ENCODE assay signal across 1 cellular context in the genomic region with DNA sequence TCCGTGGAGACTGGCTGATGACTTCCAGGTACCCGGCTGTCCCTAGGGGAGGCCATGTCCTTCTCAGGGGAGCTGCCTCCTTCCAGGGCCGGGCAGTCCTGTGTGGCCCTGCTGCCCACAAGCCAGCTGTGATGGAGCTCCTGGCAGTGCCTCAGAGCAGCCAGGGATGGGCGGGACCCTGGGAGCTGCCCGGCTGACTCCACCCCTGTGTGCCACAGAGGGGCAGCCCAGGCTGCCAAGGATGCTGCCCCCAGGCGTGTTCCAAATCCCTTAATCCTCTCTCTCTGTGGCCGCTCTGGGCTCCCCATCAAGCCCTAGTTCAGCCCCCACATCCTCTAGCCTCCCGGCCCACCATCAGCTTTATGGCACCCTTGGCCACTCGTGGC.
TF ChIP-seq lines count a peak whose summit lies in the region.

No MANE protein-coding gene starts in this region.

TF ChIP-seq in WTC11, 78 proteins besides CTCF, POLR2A, EP300 and RAD21:
- TF ChIP-seq SMAD3 (CRISPR knock-in tag; IDR thresholded peaks at IDR 0.05; ENCODE audit: borderline replicate concordance) (no peak), TP53 (CRISPR knock-in tag; IDR thresholded peaks at IDR 0.05) (no peak), HMGA2 (CRISPR knock-in tag; IDR thresholded peaks at IDR 0.05) (no peak), ZNF423 (CRISPR knock-in tag; IDR thresholded peaks at IDR 0.05) (no peak), NFATC4 (CRISPR knock-in tag; IDR thresholded peaks at IDR 0.05) (no peak), FOXP1 (CRISPR knock-in tag; IDR thresholded peaks at IDR 0.05; ENCODE audit: borderline replicate concordance) (no peak), ZNF416 (CRISPR knock-in tag; IDR thresholded peaks at IDR 0.05) (no peak), OVOL2 (CRISPR knock-in tag; IDR thresholded peaks at IDR 0.05; ENCODE audit: borderline replicate concordance) (no peak), GRHL2 (CRISPR knock-in tag; IDR thresholded peaks at IDR 0.05; ENCODE audit: insufficient replicate concordance, severe bottlenecking) (no peak), SP1 (CRISPR knock-in tag; conservative IDR thresholded peaks at IDR 0.05) (no peak), CREM (CRISPR knock-in tag; IDR thresholded peaks at IDR 0.05) (no peak), FOXK1 (CRISPR knock-in tag; IDR thresholded peaks at IDR 0.05) (no peak), ZNF219 (CRISPR knock-in tag; IDR thresholded peaks at IDR 0.05; ENCODE audit: borderline replicate concordance) (no peak), CREB1 (CRISPR knock-in tag; IDR thresholded peaks at IDR 0.05) (no peak), SMAD4 (CRISPR knock-in tag; IDR thresholded peaks at IDR 0.05) (no peak), GABPB1 (CRISPR knock-in tag; IDR thresholded peaks at IDR 0.05) (no peak), ESRRA (CRISPR knock-in tag; IDR thresholded peaks at IDR 0.05; ENCODE audit: borderline replicate concordance) (no peak)
- TF ChIP-seq, protein P1, sequence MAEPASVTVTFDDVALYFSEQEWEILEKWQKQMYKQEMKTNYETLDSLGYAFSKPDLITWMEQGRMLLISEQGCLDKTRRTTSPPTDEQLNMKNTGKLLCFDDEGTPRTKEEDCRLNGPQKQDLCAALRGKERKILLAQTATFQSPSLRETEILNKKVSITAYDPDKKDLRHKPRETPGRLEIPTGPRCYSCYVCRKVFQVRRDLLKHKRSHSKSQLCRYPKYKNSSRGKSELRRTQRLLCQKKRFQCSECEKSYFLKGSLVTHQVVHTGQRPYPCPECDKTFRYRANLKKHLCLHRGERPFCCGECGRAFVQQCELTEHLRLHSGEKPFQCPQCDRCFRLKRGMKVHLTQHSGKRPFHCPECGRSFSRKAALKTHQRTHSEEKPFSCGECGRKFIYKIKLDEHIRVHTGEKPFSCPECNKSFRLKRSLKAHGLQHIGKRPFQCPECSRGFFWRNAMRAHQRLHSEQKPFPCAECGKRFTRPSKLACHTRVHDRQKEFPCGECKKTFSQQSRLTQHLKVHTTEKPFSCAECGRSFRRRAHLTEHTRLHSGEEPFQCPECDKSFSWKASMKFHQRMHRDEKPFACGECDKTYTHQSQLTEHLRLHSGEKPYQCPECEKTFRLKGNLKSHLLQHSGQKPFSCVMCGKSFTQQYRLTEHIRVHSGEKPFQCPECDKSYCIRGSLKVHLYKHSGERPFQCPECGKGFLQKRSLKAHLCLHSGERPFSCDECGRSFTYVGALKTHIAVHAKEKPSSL (CRISPR knock-in tag; conservative IDR thresholded peaks at IDR 0.05) = no peak
- TF ChIP-seq, protein P2, sequence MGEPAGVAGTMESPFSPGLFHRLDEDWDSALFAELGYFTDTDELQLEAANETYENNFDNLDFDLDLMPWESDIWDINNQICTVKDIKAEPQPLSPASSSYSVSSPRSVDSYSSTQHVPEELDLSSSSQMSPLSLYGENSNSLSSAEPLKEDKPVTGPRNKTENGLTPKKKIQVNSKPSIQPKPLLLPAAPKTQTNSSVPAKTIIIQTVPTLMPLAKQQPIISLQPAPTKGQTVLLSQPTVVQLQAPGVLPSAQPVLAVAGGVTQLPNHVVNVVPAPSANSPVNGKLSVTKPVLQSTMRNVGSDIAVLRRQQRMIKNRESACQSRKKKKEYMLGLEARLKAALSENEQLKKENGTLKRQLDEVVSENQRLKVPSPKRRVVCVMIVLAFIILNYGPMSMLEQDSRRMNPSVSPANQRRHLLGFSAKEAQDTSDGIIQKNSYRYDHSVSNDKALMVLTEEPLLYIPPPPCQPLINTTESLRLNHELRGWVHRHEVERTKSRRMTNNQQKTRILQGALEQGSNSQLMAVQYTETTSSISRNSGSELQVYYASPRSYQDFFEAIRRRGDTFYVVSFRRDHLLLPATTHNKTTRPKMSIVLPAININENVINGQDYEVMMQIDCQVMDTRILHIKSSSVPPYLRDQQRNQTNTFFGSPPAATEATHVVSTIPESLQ (CRISPR knock-in tag; IDR thresholded peaks at IDR 0.05) = no peak
- TF ChIP-seq, protein P3, sequence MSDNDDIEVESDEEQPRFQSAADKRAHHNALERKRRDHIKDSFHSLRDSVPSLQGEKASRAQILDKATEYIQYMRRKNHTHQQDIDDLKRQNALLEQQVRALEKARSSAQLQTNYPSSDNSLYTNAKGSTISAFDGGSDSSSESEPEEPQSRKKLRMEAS (CRISPR knock-in tag; IDR thresholded peaks at IDR 0.05) = no peak
